ENCODE assay signal across 10 cellular contexts in the genomic region with DNA sequence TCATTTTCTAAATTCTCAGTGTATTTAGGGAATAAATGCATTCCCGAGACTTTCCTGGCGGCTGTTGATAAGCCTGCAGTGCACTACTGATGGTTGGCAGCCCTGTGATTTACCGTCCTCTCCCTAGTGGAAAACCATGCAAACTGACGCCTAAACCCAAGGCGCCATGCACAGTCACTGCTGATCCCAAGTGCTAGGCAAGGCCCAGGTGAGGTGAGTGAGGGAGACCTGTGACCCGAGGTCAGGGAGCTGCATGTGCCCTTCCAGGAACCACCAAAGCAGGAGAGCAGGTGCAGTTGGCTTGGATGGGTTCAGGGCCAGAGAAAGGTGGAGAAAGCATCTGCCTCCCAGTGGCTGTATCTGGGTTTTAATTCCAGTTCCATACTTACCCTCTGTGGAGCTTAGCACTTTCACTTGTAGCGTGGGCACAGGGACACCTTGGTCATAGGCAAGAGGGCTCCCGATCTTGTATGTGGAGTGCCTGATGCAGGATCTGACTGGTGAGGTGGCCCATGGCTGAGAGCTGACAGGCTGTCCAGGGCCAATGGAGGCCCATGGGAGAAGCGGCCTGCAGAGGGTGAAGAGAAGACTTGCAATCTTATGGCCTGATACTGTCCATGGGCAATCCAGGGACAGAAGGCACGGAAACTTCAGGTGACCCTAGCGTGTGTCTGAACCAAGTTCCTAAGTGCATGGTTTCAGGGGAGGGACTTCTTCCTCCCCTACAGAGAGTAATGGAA.
A peak's percentile ranks its signal among the peaks of the same experiment; 100 is the strongest.
DNase-seq lines count a peak whose midpoint lies in the region; TF ChIP-seq lines count a peak whose summit lies in the region.
"Had no signal": no experiment of that assay in that cellular context is flagged by ENCODE, and none has a peak within 500 bp of the region (broad histone marks: within the 10 kb centered on the region; RNA-seq: fewer than 3 reads in every experiment).

No MANE protein-coding gene starts in this region.

- peaks cover 72 to 98% (median 87%) of the 10 kb centered on the region in 10 experiments for H3K4me1 ChIP-seq in BLaER1 treated with 17β-estradiol and CSF1 and Interleukin-3, amounts not matched to agents 10 nM and 100 nM
- H3K4me1 ChIP-seq in HEK293 (ENCODE audit: control insufficient read depth, insufficient read depth, low read length): peaks cover 14% of the 10 kb centered on the region
- H3K4me1 ChIP-seq in neutrophil (ENCODE audit: control insufficient read depth in 1 of 2, insufficient read depth in 1 of 2, low read depth in 1 of 2, low read length in 1 of 2): peaks cover 24 to 33% of the 10 kb centered on the region in 2 experiments
- H3K4me1 ChIP-seq in prostate gland (replicated peaks): no peaks in the 10 kb centered on the region

- peak overlapping the region; percentile 23 to 98 (median 46); a peak in 20 of 22 replicates for H3K4me2 ChIP-seq in BLaER1 treated with 17β-estradiol and CSF1 and Interleukin-3, amounts not matched to agents 10 nM and 100 nM

- no peaks in the 10 kb centered on the region for H3K36me3 ChIP-seq in BLaER1 treated with 17β-estradiol and CSF1 and Interleukin-3, amounts not matched to agents 10 nM and 100 nM
- H3K36me3 ChIP-seq in HEK293 (ENCODE audit: control insufficient read depth in 2 of 2, insufficient read depth in 1 of 2, low read length in 2 of 2) (no peaks in the 10 kb centered on the region), neutrophil (no peaks in the 10 kb centered on the region), MG63 (no peaks in the 10 kb centered on the region), prostate gland (no peaks in the 10 kb centered on the region)
- H3K36me3 ChIP-seq: SJSA1 had no signal

- no peak overlapping the region for H3K9ac ChIP-seq in BLaER1 treated with 17β-estradiol and CSF1 and Interleukin-3, amounts not matched to agents 10 nM and 100 nM

- no peaks in the 10 kb centered on the region for H3K9me3 ChIP-seq in BLaER1 treated with 17β-estradiol and CSF1 and Interleukin-3, amounts not matched to agents 10 nM and 100 nM (replicated peaks in 1 of 11)
- H3K9me3 ChIP-seq in HEK293 (ENCODE audit: control insufficient read depth, insufficient read depth, low read depth, low read length): no peaks in the 10 kb centered on the region
- no peaks in the 10 kb centered on the region for H3K9me3 ChIP-seq in neutrophil
- no peaks in the 10 kb centered on the region for H3K9me3 ChIP-seq in MG63
- H3K9me3 ChIP-seq in prostate gland: no peaks in the 10 kb centered on the region
- H3K9me3 ChIP-seq: SJSA1 had no signal

- CTCF ChIA-PET in HEK293 (lab: Yijun Ruan, JAX): interaction anchor here (2.0 to 4.0 kb wide), 2 partner anchors 19 to 249 kb away, joined by 5 to 15 read pairs; no protein-coding TSS in a partner anchor

- 96% methylated on average over 11 of the region's 11 CpGs for WGBS in prostate gland

- intact Hi-C loops in prostate gland (cut with DNase I): no loop called here

- H3K4me3 ChIP-seq in BLaER1 treated with 17β-estradiol and CSF1 and Interleukin-3, amounts not matched to agents 10 nM and 100 nM: no peak overlapping the region
- H3K4me3 ChIP-seq in HEK293 (ENCODE audit: low read depth, low read length): no peak overlapping the region
- H3K4me3 ChIP-seq in coronary artery: no peak overlapping the region
- H3K4me3 ChIP-seq in neutrophil (ENCODE audit: low read depth in 1 of 2, low read length in 1 of 2): no peak overlapping the region
- H3K4me3 ChIP-seq in MG63: no peak overlapping the region
- no peak overlapping the region for H3K4me3 ChIP-seq in prostate gland
- H3K4me3 ChIP-seq: SJSA1 had no signal

- no peaks in the 10 kb centered on the region for H3K27me3 ChIP-seq in BLaER1 treated with 17β-estradiol and CSF1 and Interleukin-3, amounts not matched to agents 10 nM and 100 nM
- no peaks in the 10 kb centered on the region for H3K27me3 ChIP-seq in neutrophil
- no peaks in the 10 kb centered on the region for H3K27me3 ChIP-seq in MG63
- no peaks in the 10 kb centered on the region for H3K27me3 ChIP-seq in prostate gland (replicated peaks; ENCODE audit: insufficient read depth)
- H3K27me3 ChIP-seq: SJSA1 had no signal

- DNase-seq in coronary artery (ENCODE audit: low spot score) (peak; percentile 45), MG63 (no peak), HuH-7 (ENCODE audit: low spot score) (no peak), prostate gland (ENCODE audit: low spot score) (no peak)
- DNase-seq: C1 segment of cervical spinal cord, NCI-H187 treated with DMSO at 0.1 percent for 48 hours had no signal

- TF ChIP-seq CTCF in HEK293 (tag by site-specific recombination; IDR thresholded peaks at IDR 0.05): no peak
- no peak for TF ChIP-seq CTCF in coronary artery (IDR thresholded peaks at IDR 0.05)
- no peak for TF ChIP-seq CTCF in neutrophil (IDR thresholded peaks at IDR 0.05)
- no peak for TF ChIP-seq CTCF in prostate gland (IDR thresholded peaks at IDR 0.05)

- TF ChIP-seq POLR2A in prostate gland (IDR thresholded peaks at IDR 0.05): no peak

- H3K27ac ChIP-seq in BLaER1 treated with 17β-estradiol and CSF1 and Interleukin-3, amounts not matched to agents 10 nM and 100 nM: peak overlapping the region in 2 of 11 experiments; percentile 21 to 38; a peak in 1 of 22 replicates
- H3K27ac ChIP-seq in HEK293 (ENCODE audit: extremely low read depth, low read depth, low read length): peak overlapping the region; percentile 62; the same call in 1 of the 2 replicates
- H3K27ac ChIP-seq in coronary artery: no peak overlapping the region
- H3K27ac ChIP-seq in neutrophil: peak overlapping the region; percentile 52
- no peak overlapping the region for H3K27ac ChIP-seq in prostate gland
- H3K27ac ChIP-seq: SJSA1 had no signal

- POLR2A ChIA-PET in HEK293 (lab: Yijun Ruan, JAX): no interaction called here

- H4K20me1 ChIP-seq in BLaER1 treated with 17β-estradiol and CSF1 and Interleukin-3, amounts not matched to agents 10 nM and 100 nM: peaks cover 0 to 92% (median 50%) of the 10 kb centered on the region in 11 experiments; a peak in 18 of 22 replicates

TF ChIP-seq in HEK293, 187 proteins besides CTCF, POLR2A, EP300 and RAD21:
- TF ChIP-seq GLIS2 (tag by site-specific recombination; IDR thresholded peaks at IDR 0.05): no peak
- no peak for TF ChIP-seq ZNF514 (tag by site-specific recombination; IDR thresholded peaks at IDR 0.05)
- TF ChIP-seq ZNF785 (tag by site-specific recombination; IDR thresholded peaks at IDR 0.05): no peak
- TF ChIP-seq SCRT2 (tag by site-specific recombination; IDR thresholded peaks at IDR 0.05): no peak
- no peak for TF ChIP-seq KLF1 (tag by site-specific recombination; IDR thresholded peaks at IDR 0.05)
- TF ChIP-seq ZNF426 (tag by site-specific recombination; IDR thresholded peaks at IDR 0.05): no peak
- TF ChIP-seq ZNF501 (tag by site-specific recombination; IDR thresholded peaks at IDR 0.05): no peak
- TF ChIP-seq, protein P1, sequence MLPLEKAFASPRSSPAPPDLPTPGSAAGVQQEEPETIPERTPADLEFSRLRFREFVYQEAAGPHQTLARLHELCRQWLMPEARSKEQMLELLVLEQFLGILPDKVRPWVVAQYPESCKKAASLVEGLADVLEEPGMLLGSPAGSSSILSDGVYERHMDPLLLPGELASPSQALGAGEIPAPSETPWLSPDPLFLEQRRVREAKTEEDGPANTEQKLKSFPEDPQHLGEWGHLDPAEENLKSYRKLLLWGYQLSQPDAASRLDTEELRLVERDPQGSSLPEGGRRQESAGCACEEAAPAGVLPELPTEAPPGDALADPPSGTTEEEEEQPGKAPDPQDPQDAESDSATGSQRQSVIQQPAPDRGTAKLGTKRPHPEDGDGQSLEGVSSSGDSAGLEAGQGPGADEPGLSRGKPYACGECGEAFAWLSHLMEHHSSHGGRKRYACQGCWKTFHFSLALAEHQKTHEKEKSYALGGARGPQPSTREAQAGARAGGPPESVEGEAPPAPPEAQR (tag by site-specific recombination; IDR thresholded peaks at IDR 0.05): no peak

Comparison
In these comparisons a context has a peak if more than half of its experiments do, and no peak if none do; other contexts are left out.
1. H3K27ac ChIP-seq: peak in HEK293 (single experiment) and neutrophil (single experiment); none in coronary artery (0 of 2) and prostate gland (0 of 2).